Comparison of ENCODE assay signal across 13 cellular contexts in the genomic region with DNA sequence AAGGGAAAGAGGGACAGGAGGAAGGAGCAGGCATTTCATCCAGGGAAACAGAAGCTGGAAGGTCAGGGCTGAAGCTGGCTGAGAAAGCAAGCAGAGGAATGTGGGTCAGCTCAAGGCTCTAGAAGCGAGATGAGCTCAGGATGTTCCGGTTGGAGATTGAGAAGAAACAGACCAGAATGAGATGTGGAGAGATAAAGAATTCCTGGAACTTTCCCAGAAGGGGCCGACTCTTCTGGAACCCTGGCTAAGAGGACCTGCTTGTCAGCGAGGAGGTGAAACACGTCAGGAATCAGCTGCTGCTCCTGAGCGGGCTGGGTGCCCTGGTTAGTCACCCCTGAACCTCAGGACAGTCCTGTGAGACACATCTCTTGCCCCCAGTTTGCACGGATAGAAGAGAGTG.
DNase-seq lines count a peak whose midpoint lies in the region; TF ChIP-seq lines count a peak whose summit lies in the region.
"Had no signal": no experiment of that assay in that cellular context is flagged by ENCODE, and none has a peak within 500 bp of the region (broad histone marks: within the 10 kb centered on the region; RNA-seq: fewer than 3 reads in every experiment).

No MANE protein-coding gene starts in this region.

- H3K4me1 ChIP-seq in parathyroid adenoma: no peaks in the 10 kb centered on the region
- no peaks in the 10 kb centered on the region for H3K4me1 ChIP-seq in ascending aorta

- no peak overlapping the region for H3K9ac ChIP-seq in parathyroid adenoma

- H3K27ac ChIP-seq in parathyroid adenoma (no peak overlapping the region), ascending aorta (no peak overlapping the region)
- H3K27ac ChIP-seq: HL-60 had no signal

- H3K9me3 ChIP-seq in parathyroid adenoma (ENCODE audit: control insufficient read depth, low read length) (no peaks in the 10 kb centered on the region), ascending aorta (no peaks in the 10 kb centered on the region)

- intact Hi-C loops in ascending aorta (cut with DNase I): no loop called here

- H3K79me2 ChIP-seq in parathyroid adenoma: no peaks in the 10 kb centered on the region

- H3K27ac Mint-ChIP-seq in endothelial cell (ENCODE audit: unreplicated experiment): peak overlapping the region; percentile 27
- H3K27ac Mint-ChIP-seq in mesothelial cell of epicardium: peak overlapping the region; percentile 81
- H3K27ac Mint-ChIP-seq: CD8-positive, alpha-beta memory T cell; GM23338 had no signal

- no peaks in the 10 kb centered on the region for H3K27me3 ChIP-seq in parathyroid adenoma (ENCODE audit: control insufficient read depth, insufficient read depth, low read length)
- H3K27me3 ChIP-seq in ascending aorta: no peaks in the 10 kb centered on the region

- H3K27me3 Mint-ChIP-seq in endothelial cell (ENCODE audit: unreplicated experiment) (peaks cover 5% of the 10 kb centered on the region), mesothelial cell of epicardium (ENCODE audit: low read depth) (no peaks in the 10 kb centered on the region)

- H3K9me3 Mint-ChIP-seq in endothelial cell (ENCODE audit: unreplicated experiment) (no peaks in the 10 kb centered on the region), mesothelial cell of epicardium (no peaks in the 10 kb centered on the region)
- H3K9me3 Mint-ChIP-seq: CD8-positive, alpha-beta memory T cell; GM23338 had no signal

- H3K4me3 ChIP-seq in parathyroid adenoma (ENCODE audit: low read depth, low read length): no peak overlapping the region
- H3K4me3 ChIP-seq in ascending aorta: no peak overlapping the region
- H3K4me3 ChIP-seq: GM12878, GM23338 had no signal

- H3K4me1 Mint-ChIP-seq in endothelial cell (ENCODE audit: unreplicated experiment) (peaks cover 41% of the 10 kb centered on the region), mesothelial cell of epicardium (peaks cover 55% of the 10 kb centered on the region)

- DNase-seq in endothelial cell (ENCODE audit: low spot score) (no peak), mesothelial cell of epicardium (ENCODE audit: low spot score in 2 of 2, unreplicated experiment in 2 of 2) (no peak), NCI-H345 (lab: John Stamatoyannopoulos, UW) (no peak), OCI-M1 (lab: John Stamatoyannopoulos, UW) (no peak), ascending aorta (ENCODE audit: low spot score in 2 of 2) (no peak)
- DNase-seq in stimulated activated CD4-positive, alpha-beta T cell treated with anti-CD3 and anti-CD28 coated beads, Interleukin-15, amount 100 ng/mL, for 24 hours: no peak
- DNase-seq: CD8-positive, alpha-beta memory T cell; DMS53; H7 had no signal

- no peaks in the 10 kb centered on the region for H3K36me3 ChIP-seq in parathyroid adenoma (ENCODE audit: control insufficient read depth, insufficient read depth, low read length)
- H3K36me3 ChIP-seq in ascending aorta: no peaks in the 10 kb centered on the region

- peak overlapping the region; percentile 10 for H3K4me2 ChIP-seq in parathyroid adenoma (ENCODE audit: low read length)
- H3K4me2 ChIP-seq: GM23338 had no signal

- H3K36me3 Mint-ChIP-seq in endothelial cell (ENCODE audit: low read depth, unreplicated experiment): peaks cover 36% of the 10 kb centered on the region
- peaks cover 46% of the 10 kb centered on the region for H3K36me3 Mint-ChIP-seq in mesothelial cell of epicardium
- H3K36me3 Mint-ChIP-seq: CD8-positive, alpha-beta memory T cell had no signal

- H2AFZ ChIP-seq in parathyroid adenoma: no peak overlapping the region
- H2AFZ ChIP-seq: GM23338 had no signal

- H3K4me3 Mint-ChIP-seq in endothelial cell (ENCODE audit: unreplicated experiment): peak overlapping the region; percentile 66
- H3K4me3 Mint-ChIP-seq in mesothelial cell of epicardium: no peak overlapping the region
- H3K4me3 Mint-ChIP-seq: CD8-positive, alpha-beta memory T cell; GM23338 had no signal

- no peak for TF ChIP-seq CTCF in endothelial cell (IDR thresholded peaks at IDR 0.05; ENCODE audit: unreplicated experiment)
- no peak for TF ChIP-seq CTCF in mesothelial cell of epicardium (IDR thresholded peaks at IDR 0.05; ENCODE audit: unreplicated experiment)
- TF ChIP-seq CTCF in parathyroid adenoma (IDR thresholded peaks at IDR 0.05): no peak
- TF ChIP-seq CTCF in ascending aorta (IDR thresholded peaks at IDR 0.05): no peak
